ENCODE assay signal across 8 cellular contexts in the genomic region with DNA sequence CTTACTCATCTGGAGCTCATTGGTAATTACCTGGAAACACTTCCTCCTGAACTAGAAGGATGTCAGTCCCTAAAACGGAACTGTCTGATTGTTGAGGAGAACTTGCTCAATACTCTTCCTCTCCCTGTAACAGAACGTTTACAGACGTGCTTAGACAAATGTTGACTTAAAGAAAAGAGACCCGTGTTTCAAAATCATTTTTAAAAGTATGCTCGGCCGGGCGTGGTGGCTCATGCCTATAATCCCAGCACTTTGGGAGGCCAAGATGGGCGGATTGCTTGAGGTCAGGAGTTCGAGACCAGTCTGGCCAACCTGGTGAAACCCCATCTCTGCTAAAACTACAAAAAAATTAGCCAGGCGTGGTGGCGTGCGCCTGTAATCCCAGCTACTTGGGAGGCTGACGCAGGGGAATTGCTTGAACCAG. TPM values are rescaled to one million over a fixed set of nuclear protein-coding genes. Genes with fewer than 3 reads are reported as not detected.
DNase-seq lines count a peak whose midpoint lies in the region; ATAC-seq and TF ChIP-seq lines count a peak whose summit lies in the region.
"Not testable (repeated sequence)": the region's sequence is repeated elsewhere in the genome, so short reads cannot be mapped to it uniquely, and the experiment has no call there.

No MANE protein-coding gene starts in this region.

- not testable (repeated sequence) for H3K4me3 Mint-ChIP-seq in Calu3 (ENCODE audit: low read depth, unreplicated experiment); WTC11
- H3K4me3 Mint-ChIP-seq in activated T-helper 17 cell treated with anti-CD3 and anti-CD28 coated beads, Interleukin-2, amount 50 U/mL, for 72 hours = peak overlapping the region; percentile 34

- H3K27ac Mint-ChIP-seq in Calu3 (ENCODE audit: unreplicated experiment); WTC11; activated T-helper 17 cell treated with anti-CD3 and anti-CD28 coated beads, Interleukin-2, amount 50 U/mL, for 72 hours: not testable (repeated sequence)

- not testable (repeated sequence) for TF ChIP-seq POLR2A in tibial nerve (IDR thresholded peaks at IDR 0.05)

- H3K9me3 ChIP-seq in RWPE2 (ENCODE audit: severe bottlenecking); lung (ENCODE audit: control insufficient read depth in 2 of 2, insufficient read depth in 1 of 2, low read length in 1 of 2); tibial nerve: not testable (repeated sequence)

- POLR2A ChIA-PET in WTC11 (lab: Charles Lee) = interaction anchor here (0.6 kb wide), 1 partner anchor 35 kb away, joined by 3 read pairs; no protein-coding TSS in a partner anchor

- not testable (repeated sequence) for TF ChIP-seq CTCF in Calu3 (IDR thresholded peaks at IDR 0.05; ENCODE audit: unreplicated experiment); RWPE2 (IDR thresholded peaks at IDR 0.05; ENCODE audit: poor library complexity, severe bottlenecking); WTC11 (IDR thresholded peaks at IDR 0.05); lung (IDR thresholded peaks at IDR 0.05; ENCODE audit: control extremely low read depth, extremely low read depth); tibial nerve (IDR thresholded peaks at IDR 0.05)

- H3K9me3 Mint-ChIP-seq in Calu3 (ENCODE audit: low read depth, unreplicated experiment); WTC11; activated T-helper 17 cell treated with anti-CD3 and anti-CD28 coated beads, Interleukin-2, amount 50 U/mL, for 72 hours: not testable (repeated sequence)

- peaks cover 10% of the 10 kb centered on the region for H3K4me1 Mint-ChIP-seq in Calu3 (ENCODE audit: low read depth, unreplicated experiment)
- H3K4me1 Mint-ChIP-seq in WTC11 = peaks cover 58% of the 10 kb centered on the region
- peaks cover 51% of the 10 kb centered on the region for H3K4me1 Mint-ChIP-seq in activated T-helper 17 cell treated with anti-CD3 and anti-CD28 coated beads, Interleukin-2, amount 50 U/mL, for 72 hours

- H3K36me3 ChIP-seq in RWPE2 (ENCODE audit: low read depth); lung (ENCODE audit: control insufficient read depth in 2 of 2, insufficient read depth in 2 of 2, low read length in 2 of 2); tibial nerve: not testable (repeated sequence)

- TSS peak; percentile 65 for BruUV-seq in Calu3 (replicated peaks; lab: Mats Ljungman, UMichigan)

- not testable (repeated sequence) for H3K4me1 ChIP-seq in RWPE2 (ENCODE audit: insufficient read depth, poor library complexity, severe bottlenecking); lung (ENCODE audit: control insufficient read depth in 2 of 2, insufficient read depth in 2 of 2, low read length in 2 of 2)
- peaks cover 3 to 69% (median 14%) of the 10 kb centered on the region in 4 donors for H3K4me1 ChIP-seq in tibial nerve

- ATAC-seq in RWPE2 (ENCODE audit: low read depth) (peak; percentile 86), lung (ENCODE audit: insufficient read depth, low FRiP score) (peak; percentile 66)
- ATAC-seq in WTC11; activated T-helper 17 cell treated with anti-CD3 and anti-CD28 coated beads, Interleukin-2, amount 50 U/mL, for 72 hours (replicated peaks): not testable (repeated sequence)

- H3K36me3 Mint-ChIP-seq in Calu3 (ENCODE audit: insufficient read depth, unreplicated experiment) = peaks cover 18% of the 10 kb centered on the region
- H3K36me3 Mint-ChIP-seq in WTC11 = not testable (repeated sequence)
- peaks cover 100% of the 10 kb centered on the region for H3K36me3 Mint-ChIP-seq in activated T-helper 17 cell treated with anti-CD3 and anti-CD28 coated beads, Interleukin-2, amount 50 U/mL, for 72 hours (ENCODE audit: low read depth)

- 51 to 66% methylated on average over 13 of the region's 13 CpGs for WGBS in lung, 2 donors
- 81 to 84% methylated on average over 13 of the region's 13 CpGs for WGBS in tibial nerve, 2 donors

- intact Hi-C loops in Calu3 (cut with micrococcal nuclease; ENCODE audit: unreplicated experiment) = not testable (repeated sequence)

- not testable (repeated sequence) for H3K4me3 ChIP-seq in RWPE2 (ENCODE audit: severe bottlenecking); lung; tibial nerve

- H3K27me3 ChIP-seq in RWPE2 (ENCODE audit: insufficient read depth, poor library complexity, severe bottlenecking); lung (ENCODE audit: control insufficient read depth, insufficient read depth); tibial nerve: not testable (repeated sequence)

- CTCF ChIA-PET in Calu3 (lab: Charles Lee) = interaction anchor here (0.7 kb wide), 1 partner anchor 825 kb away, joined by 4 read pairs; no protein-coding TSS in a partner anchor
- CTCF ChIA-PET in WTC11 (lab: Charles Lee) = not testable (repeated sequence)

- DNase-seq in Calu3; RWPE2 (ENCODE audit: low spot score); WTC11 (ENCODE audit: low spot score); lung (ENCODE audit: low spot score); tibial nerve (ENCODE audit: low spot score in 2 of 2): not testable (repeated sequence)
- DNase-seq in MV-4-11 (lab: John Stamatoyannopoulos, UW) (peak; percentile 85), fibroblast of gingiva (ENCODE audit: low read depth) (peak; percentile 39)

- not testable (repeated sequence) for TF ChIP-seq EP300 in tibial nerve (IDR thresholded peaks at IDR 0.05)

- H3K27ac ChIP-seq in RWPE2 (ENCODE audit: poor library complexity, severe bottlenecking) = peak overlapping the region; percentile 27
- not testable (repeated sequence) for H3K27ac ChIP-seq in lung (ENCODE audit: low read depth in 1 of 2, low read length in 1 of 2)
- peak overlapping the region in 3 of 4 donors; percentile 34 to 77 (median 70) for H3K27ac ChIP-seq in tibial nerve

- H3K27me3 Mint-ChIP-seq in Calu3 (ENCODE audit: unreplicated experiment); WTC11 (ENCODE audit: low read depth); activated T-helper 17 cell treated with anti-CD3 and anti-CD28 coated beads, Interleukin-2, amount 50 U/mL, for 72 hours: not testable (repeated sequence)

TF ChIP-seq in WTC11, 78 proteins besides CTCF, POLR2A, EP300 and RAD21:
- peak; percentile 28; the same call in 1 of the 2 replicates for TF ChIP-seq GABPB1 (CRISPR knock-in tag; IDR thresholded peaks at IDR 0.05)

RNA-seq across cellular contexts. Expression of gene LRRC8C, which starts 40.0 kb away (rescaled TPM):
- total RNA-seq in Calu3 (2022) = 2.7 and 3.5 TPM in 2 replicates
- total RNA-seq in WTC11 (2021) = 1.8 to 2.2 TPM (median 2.1 TPM) in 3 replicates
- total RNA-seq in activated T-helper 17 cell treated with anti-CD3 and anti-CD28 coated beads, Interleukin-2, amount 50 U/mL, for 72 hours = 10 to 100 TPM; 27.7 to 50.4 TPM
- total RNA-seq in lung = 10 to 100 TPM in 1 of 2 donors, 1 to 10 TPM in 1; 8.9 to 11.7 TPM
- 1 to 10 TPM; 3.3 to 5.0 TPM for polyA plus RNA-seq in lung
- total RNA-seq in tibial nerve = 10 to 100 TPM; 16.5 to 23.8 (median 20.2) TPM
